7 cellular contexts compared by ENCODE assay signal in genomic region chr9:69180670-69181069, GRCh38. TPM values are rescaled to one million over a fixed set of nuclear protein-coding genes. Genes with fewer than 3 reads are reported as not detected.
DNase-seq lines count a peak whose midpoint lies in the region; ATAC-seq lines count a peak whose summit lies in the region.

No MANE protein-coding gene starts in this region.

- DNase-seq in H4 (ENCODE audit: low spot score): peak; percentile 92
- peak; percentile 88 for DNase-seq in RKO (ENCODE audit: low spot score)
- peak; percentile 88 for DNase-seq in astrocyte of the hippocampus (ENCODE audit: low read depth, low spot score)
- DNase-seq in kidney tubule cell (ENCODE audit: low spot score): peak; percentile 97
- peak; percentile 16 for DNase-seq in superior temporal gyrus (ENCODE audit: extremely low spot score)
- no peak for DNase-seq in NOMO-1 treated with DMSO at 0.1 percent for 48 hours (lab: John Stamatoyannopoulos, UW; ENCODE audit: unreplicated experiment)

- no peak for ATAC-seq in GM18873 (IDR thresholded peaks at IDR 0.05; ENCODE audit: low FRiP score, unreplicated experiment)

RNA-seq across cellular contexts. Expression of gene TJP2, which starts 6.6 kb away (rescaled TPM):
- 8.2 and 10.7 TPM in 2 replicates for total RNA-seq in H4 (2014; rRNA removed; shearing (Covaris generic))
